9 cellular contexts compared by ENCODE assay signal in genomic region chr20:17281478-17281877, GRCh38. TPM values are rescaled to one million over a fixed set of nuclear protein-coding genes. Genes with fewer than 3 reads are reported as not detected.
DNase-seq lines count a peak whose midpoint lies in the region; ATAC-seq and TF ChIP-seq lines count a peak whose summit lies in the region.
"Had no signal": no experiment of that assay in that cellular context is flagged by ENCODE, and none has a peak within 500 bp of the region (broad histone marks: within the 10 kb centered on the region; RNA-seq: fewer than 3 reads in every experiment).

No MANE protein-coding gene starts in this region.

- H2AFZ ChIP-seq in hepatocyte, result no peak overlapping the region

- no peak overlapping the region for H3K4me3 ChIP-seq in NT2/D1 (ENCODE audit: insufficient read length, low read depth)
- no peak overlapping the region for H3K4me3 ChIP-seq in hepatocyte
- no peak overlapping the region for H3K4me3 ChIP-seq in CD8-positive, alpha-beta memory T cell (ENCODE audit: low read length)
- H3K4me3 ChIP-seq: HAP-1 had no signal

- H3K4me2 ChIP-seq in hepatocyte, result no peak overlapping the region

- H3K9ac ChIP-seq in NT2/D1 (ENCODE audit: insufficient read length, low read depth), result no peak overlapping the region

- no peak overlapping the region for H3K27ac ChIP-seq in hepatocyte
- H3K27ac ChIP-seq in CD8-positive, alpha-beta memory T cell (ENCODE audit: low read depth, low read length), result no peak overlapping the region

- H3K4me1 ChIP-seq in NT2/D1 (ENCODE audit: insufficient read depth, insufficient read length) (no peaks in the 10 kb centered on the region), hepatocyte (ENCODE audit: insufficient read depth) (no peaks in the 10 kb centered on the region)
- no peaks in the 10 kb centered on the region for H3K4me1 ChIP-seq in CD8-positive, alpha-beta memory T cell (ENCODE audit: insufficient read depth, low read length)
- H3K4me1 ChIP-seq: HAP-1 had no signal

- TF ChIP-seq CTCF in GM12872 (IDR thresholded peaks at IDR 0.05; ENCODE audit: insufficient read depth, low read depth, low read length), result peak; percentile 60
- TF ChIP-seq CTCF in hepatocyte (IDR thresholded peaks at IDR 0.05; ENCODE audit: poor library complexity), result peak; percentile 46

- H3K4me1 Mint-ChIP-seq in CD8-positive, alpha-beta memory T cell, result no peaks in the 10 kb centered on the region

- POLR2A ChIA-PET in CD8-positive, alpha-beta memory T cell (lab: Charles Lee), result no interaction called here

- no peak for ATAC-seq in HG03108 (IDR thresholded peaks at IDR 0.05; ENCODE audit: unreplicated experiment)

- CTCF ChIA-PET in CD8-positive, alpha-beta memory T cell (lab: Charles Lee), result no interaction called here

- no peak overlapping the region for H3K4me3 Mint-ChIP-seq in CD8-positive, alpha-beta memory T cell

- H3K36me3 ChIP-seq in NT2/D1 (ENCODE audit: insufficient read depth, insufficient read length, low read length) (no peaks in the 10 kb centered on the region), hepatocyte (replicated peaks; ENCODE audit: insufficient read depth, low read depth) (no peaks in the 10 kb centered on the region)
- no peaks in the 10 kb centered on the region for H3K36me3 ChIP-seq in CD8-positive, alpha-beta memory T cell (ENCODE audit: insufficient read depth, low read length)
- H3K36me3 ChIP-seq: HAP-1 had no signal

- no peaks in the 10 kb centered on the region for H3K9me2 ChIP-seq in hepatocyte (replicated peaks; ENCODE audit: insufficient read depth)

- H3K27me3 Mint-ChIP-seq in CD8-positive, alpha-beta memory T cell, result no peaks in the 10 kb centered on the region

- H3K27me3 ChIP-seq in NT2/D1 (ENCODE audit: insufficient read depth, insufficient read length) (no peaks in the 10 kb centered on the region), hepatocyte (no peaks in the 10 kb centered on the region)
- no peaks in the 10 kb centered on the region for H3K27me3 ChIP-seq in CD8-positive, alpha-beta memory T cell (ENCODE audit: insufficient read depth, low read length, poor library complexity, severe bottlenecking)

- H3K9me3 ChIP-seq in NT2/D1 (ENCODE audit: insufficient read depth, low read length) (no peaks in the 10 kb centered on the region), hepatocyte (ENCODE audit: low read depth) (no peaks in the 10 kb centered on the region)
- no peaks in the 10 kb centered on the region for H3K9me3 ChIP-seq in CD8-positive, alpha-beta memory T cell (ENCODE audit: low read length)
- H3K9me3 ChIP-seq: HAP-1 had no signal

- H3K36me3 Mint-ChIP-seq in CD8-positive, alpha-beta memory T cell, result no peaks in the 10 kb centered on the region

- peaks cover 0 to 11% (median 2%) of the 10 kb centered on the region in 5 donors for H3K9me3 Mint-ChIP-seq in CD8-positive, alpha-beta memory T cell

- H3K27ac Mint-ChIP-seq in CD8-positive, alpha-beta memory T cell, result no peak overlapping the region

- DNase-seq in AG20443 (ENCODE audit: low spot score), result peak; percentile 10
- DNase-seq in NT2/D1 (ENCODE audit: low read depth, low spot score), result peak; percentile 28
- DNase-seq in hepatocyte (ENCODE audit: low spot score), result peak; percentile 62
- no peak for DNase-seq in T-helper 9 cell
- DNase-seq in mucosa of gallbladder (ENCODE audit: low spot score), result no peak
- no peak for DNase-seq in CD8-positive, alpha-beta memory T cell

- H4K20me1 ChIP-seq in hepatocyte (ENCODE audit: insufficient read depth, poor library complexity, severe bottlenecking), result no peaks in the 10 kb centered on the region

- H3K79me2 ChIP-seq in hepatocyte, result no peaks in the 10 kb centered on the region

RNA-seq across cellular contexts. Expression of gene PCSK2, which starts 54.6 kb away (rescaled TPM):
- total RNA-seq in hepatocyte (1.3 and 1.4 TPM in 2 replicates), mucosa of gallbladder (2.6 TPM)
- polyA plus RNA-seq in hepatocyte, result 2.0 and 3.8 TPM in 2 replicates
- not detected for total RNA-seq in CD8-positive, alpha-beta memory T cell
- polyA plus RNA-seq in CD8-positive, alpha-beta memory T cell, result not detected

Comparison
In these comparisons a context has a peak if more than half of its experiments do, and no peak if none do; other contexts are left out.
1. DNase-seq: peak in AG20443 (single experiment), NT2/D1 (single experiment) and hepatocyte (single experiment); none in T-helper 9 cell (single experiment), mucosa of gallbladder (single experiment) and CD8-positive, alpha-beta memory T cell (0 of 5).